14 cellular contexts compared by ENCODE assay signal in genomic region chr11:57251491-57252104, GRCh38. TPM values are rescaled to one million over a fixed set of nuclear protein-coding genes. Genes with fewer than 3 reads are reported as not detected.
A peak's percentile ranks its signal among the peaks of the same experiment; 100 is the strongest.
DNase-seq lines count a peak whose midpoint lies in the region; ATAC-seq and TF ChIP-seq lines count a peak whose summit lies in the region.
"Had no signal": no experiment of that assay in that cellular context is flagged by ENCODE, and none has a peak within 500 bp of the region (broad histone marks: within the 10 kb centered on the region; RNA-seq: fewer than 3 reads in every experiment).

No MANE protein-coding gene starts in this region.

- H3K4me1 ChIP-seq in fibroblast of lung (ENCODE audit: control insufficient read depth, extremely low read depth, insufficient read depth, low read length) (no peaks in the 10 kb centered on the region), GM23338 (ENCODE audit: insufficient read depth) (no peaks in the 10 kb centered on the region)

- H3K27me3 Mint-ChIP-seq in immature natural killer cell (ENCODE audit: low read depth in 3 of 3) = peaks cover 1 to 19% (median 4%) of the 10 kb centered on the region in 3 donors
- peaks cover 5% of the 10 kb centered on the region for H3K27me3 Mint-ChIP-seq in GM23338 (ENCODE audit: insufficient read depth, low read depth, poor library complexity)

- H3K4me2 ChIP-seq in fibroblast of lung (ENCODE audit: extremely low read depth, insufficient read depth, low read length) = no peak overlapping the region
- H3K4me2 ChIP-seq in GM23338 = no peak overlapping the region

- H3K36me3 Mint-ChIP-seq in immature natural killer cell = no peaks in the 10 kb centered on the region
- H3K36me3 Mint-ChIP-seq in GM23338 (ENCODE audit: low read depth) = no peaks in the 10 kb centered on the region

- H3K9me3 Mint-ChIP-seq in immature natural killer cell (no peaks in the 10 kb centered on the region), GM23338 (no peaks in the 10 kb centered on the region; the same call in 2 of the 3 replicates)

- no peak overlapping the region for H3K4me3 ChIP-seq in fibroblast of lung (replicated peaks in 1 of 4; ENCODE audit: control extremely low read depth in 1 of 4, insufficient read depth in 1 of 4, low read depth in 3 of 4, low read length in 4 of 4)
- no peak overlapping the region for H3K4me3 ChIP-seq in GM23338
- H3K4me3 ChIP-seq: sigmoid colon had no signal

- H4K20me1 ChIP-seq in fibroblast of lung (ENCODE audit: control insufficient read depth, extremely low read depth, insufficient read depth, low read length) (no peaks in the 10 kb centered on the region), GM23338 (replicated peaks; ENCODE audit: insufficient read depth) (no peaks in the 10 kb centered on the region)

- H3K27ac ChIP-seq in fibroblast of lung (ENCODE audit: insufficient read depth, low read length) (no peak overlapping the region), GM23338 (ENCODE audit: low read depth) (no peak overlapping the region)
- H3K27ac ChIP-seq: 22Rv1, sigmoid colon had no signal

- no peaks in the 10 kb centered on the region for H3K9me2 ChIP-seq in GM23338 (ENCODE audit: insufficient read depth)

- no peaks in the 10 kb centered on the region for H3K27me3 ChIP-seq in fibroblast of lung (ENCODE audit: control insufficient read depth, insufficient read depth, low read length)
- H3K27me3 ChIP-seq in GM23338 (ENCODE audit: insufficient read depth) = no peaks in the 10 kb centered on the region
- H3K27me3 ChIP-seq: sigmoid colon had no signal

- no peaks in the 10 kb centered on the region for H3F3A ChIP-seq in GM23338 (replicated peaks; ENCODE audit: low read depth)

- H3K4me1 Mint-ChIP-seq in immature natural killer cell = no peaks in the 10 kb centered on the region
- no peaks in the 10 kb centered on the region for H3K4me1 Mint-ChIP-seq in GM23338

- DNase-seq in DMS 273 (lab: John Stamatoyannopoulos, UW; ENCODE audit: unreplicated experiment) = peak; percentile 22
- no peak for DNase-seq in DMS 273 treated with DMSO at 0.1 percent for 48 hours (lab: John Stamatoyannopoulos, UW)
- peak; percentile 5 for DNase-seq in NCI-H748 treated with DMSO at 0.1 percent for 48 hours (lab: John Stamatoyannopoulos, UW)
- peak; percentile 21 to 39 for DNase-seq in fibroblast of lung (ENCODE audit: low read depth in 2 of 2)
- DNase-seq in renal cortical epithelial cell (ENCODE audit: low read depth) = peak; percentile 27
- no peak for DNase-seq in immature natural killer cell
- DNase-seq in HuH-7.5 (ENCODE audit: low spot score) = no peak
- no peak for DNase-seq in GM23338 (ENCODE audit: low spot score)
- DNase-seq: activated CD4-positive, alpha-beta T cell treated with anti-CD3 and anti-CD28 coated beads, Interleukin-2, amount 50 U/mL, for 1 hour; sigmoid colon; T-helper 1 cell had no signal

- H3K36me3 ChIP-seq in fibroblast of lung (ENCODE audit: control insufficient read depth, insufficient read depth, low read length) = no peaks in the 10 kb centered on the region
- H3K36me3 ChIP-seq in GM23338 (ENCODE audit: insufficient read depth) = no peaks in the 10 kb centered on the region
- H3K36me3 ChIP-seq: sigmoid colon had no signal

- no peak overlapping the region for H3K9ac ChIP-seq in fibroblast of lung (ENCODE audit: insufficient read depth, low read length)

- no peak overlapping the region for H3K27ac Mint-ChIP-seq in immature natural killer cell
- H3K27ac Mint-ChIP-seq in GM23338 = no peak overlapping the region

- no peaks in the 10 kb centered on the region for H3K79me2 ChIP-seq in fibroblast of lung (ENCODE audit: control insufficient read depth, insufficient read depth, low read length)
- H3K79me2 ChIP-seq in GM23338 (replicated peaks; ENCODE audit: insufficient read depth) = no peaks in the 10 kb centered on the region

- TF ChIP-seq CTCF in fibroblast of lung (conservative IDR thresholded peaks at IDR 0.05 in 1 of 2, IDR thresholded peaks at IDR 0.05 in 1 of 2; ENCODE audit: low read depth in 1 of 2, low read length in 2 of 2) (no peak), GM23338 (conservative IDR thresholded peaks at IDR 0.05; ENCODE audit: low read depth in 2 of 2) (no peak)

- no peaks in the 10 kb centered on the region for H3K9me3 ChIP-seq in fibroblast of lung (ENCODE audit: control insufficient read depth, insufficient read depth, low read depth, low read length)
- H3K9me3 ChIP-seq: sigmoid colon had no signal

- H3K4me3 Mint-ChIP-seq in immature natural killer cell = no peak overlapping the region
- H3K4me3 Mint-ChIP-seq in GM23338 = no peak overlapping the region

- no peak overlapping the region for H2AFZ ChIP-seq in fibroblast of lung (ENCODE audit: low read length)
- H2AFZ ChIP-seq in GM23338 = no peak overlapping the region

- no peak for ATAC-seq in GM23338

TF ChIP-seq in GM23338, 12 proteins besides CTCF, POLR2A, EP300 and RAD21 (continues in another document):
- TF ChIP-seq EZH2 (IDR thresholded peaks at IDR 0.05; ENCODE audit: low read depth, unreplicated experiment) (no peak), ZNF462 (CRISPR knock-in tag; IDR thresholded peaks at IDR 0.05) (no peak), POLR2AphosphoS5 (IDR thresholded peaks at IDR 0.05; ENCODE audit: low read depth) (no peak), STAT1 (IDR thresholded peaks at IDR 0.05; ENCODE audit: unreplicated experiment) (no peak), CREB1 (CRISPR knock-in tag; IDR thresholded peaks at IDR 0.05; ENCODE audit: low read depth) (no peak), NANOG (IDR thresholded peaks at IDR 0.05; ENCODE audit: borderline replicate concordance) (no peak), ZNF114 (CRISPR knock-in tag; IDR thresholded peaks at IDR 0.05) (no peak), ZNF331 (CRISPR knock-in tag; IDR thresholded peaks at IDR 0.05; ENCODE audit: low read depth) (no peak)

RNA-seq across cellular contexts. Expression of gene APLNR, which starts 14.5 kb away (rescaled TPM):
- not detected in 2 replicates for total RNA-seq in fibroblast of lung
- polyA plus RNA-seq in fibroblast of lung = not detected in 2 replicates
- not detected in 2 replicates for polyA plus RNA-seq in fibroblast of lung (2012)
- not detected in 2 replicates for polyA minus RNA-seq in fibroblast of lung (ENCODE audit: low replicate concordance)
- total RNA-seq in renal cortical epithelial cell = not detected in 2 replicates
- polyA plus RNA-seq in immature natural killer cell = under 1 TPM in 1 of 3 donors, not detected in 2; 0.28 TPM
- 0.10 and 0.12 TPM in 2 replicates for total RNA-seq in GM23338 (2014; rRNA removed; shearing (Covaris generic))
- not detected in 2 replicates for polyA plus RNA-seq in GM23338 (2016; fragmentation: Nextera tagmentation; extraction: Ambion mirVana)
- total RNA-seq: bronchial epithelial cell, epithelial cell of proximal tubule had no signal

Comparison
In these comparisons a context has a peak if more than half of its experiments do, and no peak if none do; other contexts are left out.
1. DNase-seq: peak in DMS 273 (single experiment), NCI-H748 treated with DMSO at 0.1 percent for 48 hours (single experiment), fibroblast of lung (2 of 2) and renal cortical epithelial cell (single experiment); none in DMS 273 treated with DMSO at 0.1 percent for 48 hours (single experiment), immature natural killer cell (0 of 3), HuH-7.5 (single experiment) and GM23338 (single experiment).